ENCODE assay signal across 1 cellular context in the genomic region with DNA sequence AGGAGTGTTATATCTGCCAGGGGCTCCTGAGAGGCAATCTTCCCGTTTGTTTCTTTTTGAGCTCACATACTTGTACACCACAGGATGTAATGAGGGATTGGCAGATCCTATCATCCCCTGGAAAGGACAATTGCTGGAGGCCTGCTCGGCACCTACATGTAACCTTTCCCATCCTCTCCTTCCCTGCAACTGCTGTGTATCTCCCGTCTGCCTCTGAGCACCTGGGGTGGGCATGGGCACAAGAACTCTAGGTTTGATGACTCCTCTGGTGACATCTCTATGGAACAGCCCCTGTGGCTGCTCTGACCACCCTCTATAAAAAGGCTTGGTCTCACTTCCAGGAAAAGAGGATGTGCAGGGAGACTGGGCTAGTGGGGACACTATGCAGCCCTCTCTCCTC.
TF ChIP-seq lines count a peak whose summit lies in the region.

No MANE protein-coding gene starts in this region.

TF ChIP-seq in HCT116, 20 proteins besides CTCF, POLR2A, EP300 and RAD21 (continued from another document):
- TF ChIP-seq, protein P1, sequence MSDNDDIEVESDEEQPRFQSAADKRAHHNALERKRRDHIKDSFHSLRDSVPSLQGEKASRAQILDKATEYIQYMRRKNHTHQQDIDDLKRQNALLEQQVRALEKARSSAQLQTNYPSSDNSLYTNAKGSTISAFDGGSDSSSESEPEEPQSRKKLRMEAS (IDR thresholded peaks at IDR 0.05), result no peak
- TF ChIP-seq, protein P2, sequence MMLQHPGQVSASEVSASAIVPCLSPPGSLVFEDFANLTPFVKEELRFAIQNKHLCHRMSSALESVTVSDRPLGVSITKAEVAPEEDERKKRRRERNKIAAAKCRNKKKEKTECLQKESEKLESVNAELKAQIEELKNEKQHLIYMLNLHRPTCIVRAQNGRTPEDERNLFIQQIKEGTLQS (IDR thresholded peaks at IDR 0.05), result no peak
- no peak for TF ChIP-seq SRF (IDR thresholded peaks at IDR 0.05; ENCODE audit: low read depth)
- TF ChIP-seq, protein P3, sequence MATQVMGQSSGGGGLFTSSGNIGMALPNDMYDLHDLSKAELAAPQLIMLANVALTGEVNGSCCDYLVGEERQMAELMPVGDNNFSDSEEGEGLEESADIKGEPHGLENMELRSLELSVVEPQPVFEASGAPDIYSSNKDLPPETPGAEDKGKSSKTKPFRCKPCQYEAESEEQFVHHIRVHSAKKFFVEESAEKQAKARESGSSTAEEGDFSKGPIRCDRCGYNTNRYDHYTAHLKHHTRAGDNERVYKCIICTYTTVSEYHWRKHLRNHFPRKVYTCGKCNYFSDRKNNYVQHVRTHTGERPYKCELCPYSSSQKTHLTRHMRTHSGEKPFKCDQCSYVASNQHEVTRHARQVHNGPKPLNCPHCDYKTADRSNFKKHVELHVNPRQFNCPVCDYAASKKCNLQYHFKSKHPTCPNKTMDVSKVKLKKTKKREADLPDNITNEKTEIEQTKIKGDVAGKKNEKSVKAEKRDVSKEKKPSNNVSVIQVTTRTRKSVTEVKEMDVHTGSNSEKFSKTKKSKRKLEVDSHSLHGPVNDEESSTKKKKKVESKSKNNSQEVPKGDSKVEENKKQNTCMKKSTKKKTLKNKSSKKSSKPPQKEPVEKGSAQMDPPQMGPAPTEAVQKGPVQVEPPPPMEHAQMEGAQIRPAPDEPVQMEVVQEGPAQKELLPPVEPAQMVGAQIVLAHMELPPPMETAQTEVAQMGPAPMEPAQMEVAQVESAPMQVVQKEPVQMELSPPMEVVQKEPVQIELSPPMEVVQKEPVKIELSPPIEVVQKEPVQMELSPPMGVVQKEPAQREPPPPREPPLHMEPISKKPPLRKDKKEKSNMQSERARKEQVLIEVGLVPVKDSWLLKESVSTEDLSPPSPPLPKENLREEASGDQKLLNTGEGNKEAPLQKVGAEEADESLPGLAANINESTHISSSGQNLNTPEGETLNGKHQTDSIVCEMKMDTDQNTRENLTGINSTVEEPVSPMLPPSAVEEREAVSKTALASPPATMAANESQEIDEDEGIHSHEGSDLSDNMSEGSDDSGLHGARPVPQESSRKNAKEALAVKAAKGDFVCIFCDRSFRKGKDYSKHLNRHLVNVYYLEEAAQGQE (IDR thresholded peaks at IDR 0.05; ENCODE audit: low read depth), result no peak
- no peak for TF ChIP-seq SIN3A (IDR thresholded peaks at IDR 0.05; ENCODE audit: low read depth)
- no peak for TF ChIP-seq ZFX (IDR thresholded peaks at IDR 0.05)
- TF ChIP-seq TCF7L2 (IDR thresholded peaks at IDR 0.05; ENCODE audit: borderline replicate concordance, extremely low read depth, insufficient read depth, insufficient read length), result no peak
- no peak for TF ChIP-seq EGR1 (IDR thresholded peaks at IDR 0.05; ENCODE audit: low read depth)
